Comparison of ENCODE assay signal across 1 cellular context in genomic region chr2:73112026-73112912, GRCh38.
TF ChIP-seq lines count a peak whose summit lies in the region.

No MANE protein-coding gene starts in this region.

TF ChIP-seq in GM23338, 12 proteins besides CTCF, POLR2A, EP300 and RAD21 (continued from another document):
- TF ChIP-seq ZNF462 (CRISPR knock-in tag; IDR thresholded peaks at IDR 0.05) (no peak), ZNF331 (CRISPR knock-in tag; IDR thresholded peaks at IDR 0.05; ENCODE audit: low read depth) (no peak), STAT1 (IDR thresholded peaks at IDR 0.05; ENCODE audit: unreplicated experiment) (no peak), JUNB (IDR thresholded peaks at IDR 0.05; ENCODE audit: unreplicated experiment) (no peak)
